Comparison of ENCODE assay signal across 27 cellular contexts in genomic region chr4:182093947-182094346, GRCh38.
DNase-seq lines count a peak whose midpoint lies in the region; FAIRE-seq and TF ChIP-seq lines count a peak whose summit lies in the region.
"Had no signal": no experiment of that assay in that cellular context is flagged by ENCODE, and none has a peak within 500 bp of the region (broad histone marks: within the 10 kb centered on the region; RNA-seq: fewer than 3 reads in every experiment).

No MANE protein-coding gene starts in this region.

- H3K9me3 ChIP-seq in astrocyte (ENCODE audit: insufficient read depth, low read depth, low read length) (no peaks in the 10 kb centered on the region), endodermal cell (ENCODE audit: control insufficient read depth, low read length) (no peaks in the 10 kb centered on the region), prostate gland (no peaks in the 10 kb centered on the region)
- H3K9me3 ChIP-seq: HAP-1 had no signal

- FAIRE-seq in astrocyte (lab: Jason Lieb, UNC), result no peak
- FAIRE-seq: A204.1, G401.6, HepG2 had no signal

- H2AFZ ChIP-seq in astrocyte (ENCODE audit: low read depth, low read length), result peak overlapping the region; percentile 69
- H2AFZ ChIP-seq: PC-9 had no signal

- no peaks in the 10 kb centered on the region for H4K20me1 ChIP-seq in astrocyte (ENCODE audit: insufficient read depth, low read length)
- H4K20me1 ChIP-seq: BLaER1 had no signal

- H3K27me3 Mint-ChIP-seq in astrocyte (ENCODE audit: low read depth, unreplicated experiment) (no peaks in the 10 kb centered on the region), endodermal cell (ENCODE audit: insufficient read depth) (no peaks in the 10 kb centered on the region)
- H3K27me3 Mint-ChIP-seq in activated T-helper 2 cell treated with anti-CD3 and anti-CD28 coated beads, Interferon-gamma antibody, Interleukin-2, Interleukin-4, amounts not matched to agents 10 μg/mL and 5 μg/mL and 100 μg/mL, durations not matched to agents 14 hours and 24 hours and 36 hours (ENCODE audit: low read depth), result no peaks in the 10 kb centered on the region
- H3K27me3 Mint-ChIP-seq: CD4-positive, CD25-positive, alpha-beta regulatory T cell had no signal

- H3K4me3 Mint-ChIP-seq in astrocyte (ENCODE audit: unreplicated experiment) (no peak overlapping the region), endodermal cell (no peak overlapping the region)
- H3K4me3 Mint-ChIP-seq in activated T-helper 2 cell treated with anti-CD3 and anti-CD28 coated beads, Interferon-gamma antibody, Interleukin-2, Interleukin-4, amounts not matched to agents 10 μg/mL and 5 μg/mL and 100 μg/mL, durations not matched to agents 14 hours and 24 hours and 36 hours (ENCODE audit: low read depth), result no peak overlapping the region
- H3K4me3 Mint-ChIP-seq: CD4-positive, CD25-positive, alpha-beta regulatory T cell; HFFc6 had no signal

- intact Hi-C loops in prostate gland (cut with DNase I), result no loop called here
- intact Hi-C loops in activated T-helper 2 cell treated with anti-CD3 and anti-CD28 coated beads, Interferon-gamma antibody, Interleukin-2, Interleukin-4, amounts not matched to agents 10 μg/mL and 5 μg/mL and 100 μg/mL, durations not matched to agents 14 hours and 24 hours and 36 hours (cut with micrococcal nuclease), result no loop called here

- H3K9ac ChIP-seq in astrocyte (ENCODE audit: low read length) (no peak overlapping the region), endodermal cell (ENCODE audit: extremely low read depth, low read length, poor library complexity, severe bottlenecking) (no peak overlapping the region)
- H3K9ac ChIP-seq: BLaER1 had no signal

- H3K79me2 ChIP-seq in astrocyte (ENCODE audit: insufficient read depth, low read length), result no peaks in the 10 kb centered on the region

- DNase-seq in M059J (ENCODE audit: low read depth) (peak; percentile 56), astrocyte (ENCODE audit: low read depth) (no peak), endodermal cell (no peak), NCI-H82 (lab: John Stamatoyannopoulos, UW) (no peak), NCI-H524 (lab: John Stamatoyannopoulos, UW) (no peak), prostate gland (ENCODE audit: low spot score) (no peak)
- DNase-seq in activated T-helper 2 cell treated with anti-CD3 and anti-CD28 coated beads, Interferon-gamma antibody, Interleukin-2, Interleukin-4, amounts not matched to agents 10 μg/mL and 5 μg/mL and 100 μg/mL, durations not matched to agents 14 hours and 24 hours and 36 hours (ENCODE audit: low spot score), result no peak
- DNase-seq: CD4-positive, CD25-positive, alpha-beta regulatory T cell; DMS53; HFFc6; Karpas-422; NCI-H1092 treated with DMSO at 0.1 percent for 48 hours; NCI-H1436 treated with DMSO at 0.1 percent for 48 hours; NCI-H187 treated with DMSO at 0.1 percent for 48 hours; NCI-H2171 treated with DMSO at 0.1 percent for 48 hours; NCI-H345; NCI-H510A treated with DMSO at 0.1 percent for 48 hours; NCI-H748 treated with DMSO at 0.1 percent for 48 hours; PC-9; Right ventricle myocardium superior; RPMI8226 had no signal

- H3K9me3 Mint-ChIP-seq in astrocyte (ENCODE audit: unreplicated experiment) (no peaks in the 10 kb centered on the region), endodermal cell (no peaks in the 10 kb centered on the region)
- H3K9me3 Mint-ChIP-seq in activated T-helper 2 cell treated with anti-CD3 and anti-CD28 coated beads, Interferon-gamma antibody, Interleukin-2, Interleukin-4, amounts not matched to agents 10 μg/mL and 5 μg/mL and 100 μg/mL, durations not matched to agents 14 hours and 24 hours and 36 hours, result peaks cover 12% of the 10 kb centered on the region
- H3K9me3 Mint-ChIP-seq: HFFc6 had no signal

- H3K4me1 ChIP-seq in astrocyte (ENCODE audit: insufficient read depth, low read length) (peaks cover 16% of the 10 kb centered on the region), endodermal cell (ENCODE audit: control insufficient read depth, insufficient read depth, low read length) (peaks cover 11% of the 10 kb centered on the region), prostate gland (replicated peaks) (no peaks in the 10 kb centered on the region)
- H3K4me1 ChIP-seq: BLaER1, HAP-1 had no signal

- no peaks in the 10 kb centered on the region for H3K36me3 Mint-ChIP-seq in astrocyte (ENCODE audit: low read depth, unreplicated experiment)
- no peaks in the 10 kb centered on the region for H3K36me3 Mint-ChIP-seq in endodermal cell (ENCODE audit: low read depth)
- H3K36me3 Mint-ChIP-seq in activated T-helper 2 cell treated with anti-CD3 and anti-CD28 coated beads, Interferon-gamma antibody, Interleukin-2, Interleukin-4, amounts not matched to agents 10 μg/mL and 5 μg/mL and 100 μg/mL, durations not matched to agents 14 hours and 24 hours and 36 hours (ENCODE audit: low read depth), result no peaks in the 10 kb centered on the region
- H3K36me3 Mint-ChIP-seq: CD4-positive, CD25-positive, alpha-beta regulatory T cell had no signal

- H3K27ac ChIP-seq in astrocyte (ENCODE audit: low read depth, low read length) (peak overlapping the region; percentile 59), endodermal cell (ENCODE audit: low read depth, low read length) (no peak overlapping the region), prostate gland (no peak overlapping the region)
- H3K27ac ChIP-seq: BLaER1, PC-9, SK-N-MC had no signal

- H3K27ac Mint-ChIP-seq in astrocyte (ENCODE audit: unreplicated experiment) (peak overlapping the region; percentile 98), endodermal cell (no peak overlapping the region)
- H3K27ac Mint-ChIP-seq in activated T-helper 2 cell treated with anti-CD3 and anti-CD28 coated beads, Interferon-gamma antibody, Interleukin-2, Interleukin-4, amounts not matched to agents 10 μg/mL and 5 μg/mL and 100 μg/mL, durations not matched to agents 14 hours and 24 hours and 36 hours, result no peak overlapping the region
- H3K27ac Mint-ChIP-seq: HFFc6 had no signal

- no peak overlapping the region for H3K4me3 ChIP-seq in astrocyte (ENCODE audit: insufficient read depth, low read depth, low read length)
- no peak overlapping the region for H3K4me3 ChIP-seq in endodermal cell (ENCODE audit: low read length)
- H3K4me3 ChIP-seq in prostate gland, result no peak overlapping the region
- H3K4me3 ChIP-seq: BLaER1, HAP-1, PC-9, SK-N-MC had no signal

- TF ChIP-seq CTCF in astrocyte (IDR thresholded peaks at IDR 0.05; ENCODE audit: insufficient read depth, low read depth, low read length) (no peak), endodermal cell (conservative IDR thresholded peaks at IDR 0.05) (peak; percentile 23), prostate gland (IDR thresholded peaks at IDR 0.05) (no peak)

- WGBS in endodermal cell (ENCODE audit: insufficient coverage in 1 of 2, insufficient read length in 1 of 2), 2 experiments, result 86 to 92% methylated on average over 3 to 4 of the region's 4 CpGs
- WGBS in prostate gland, result 82% methylated on average over 4 of the region's 4 CpGs

- TF ChIP-seq POLR2A in prostate gland (IDR thresholded peaks at IDR 0.05), result no peak

- no peak overlapping the region for H3K4me2 ChIP-seq in astrocyte (ENCODE audit: low read length)
- H3K4me2 ChIP-seq: BLaER1, PC-9 had no signal

- no peaks in the 10 kb centered on the region for H3K36me3 ChIP-seq in astrocyte (ENCODE audit: insufficient read depth, low read length)
- H3K36me3 ChIP-seq in endodermal cell (ENCODE audit: control insufficient read depth, insufficient read depth, low read length), result no peaks in the 10 kb centered on the region
- H3K36me3 ChIP-seq in prostate gland, result no peaks in the 10 kb centered on the region
- H3K36me3 ChIP-seq: BLaER1, HAP-1 had no signal

- H3K27me3 ChIP-seq in astrocyte (ENCODE audit: insufficient read depth, low read length) (no peaks in the 10 kb centered on the region), endodermal cell (ENCODE audit: control insufficient read depth, insufficient read depth, low read length, poor library complexity, severe bottlenecking) (no peaks in the 10 kb centered on the region), prostate gland (replicated peaks; ENCODE audit: insufficient read depth) (no peaks in the 10 kb centered on the region)
- H3K27me3 ChIP-seq: BLaER1 had no signal

- H3K4me1 Mint-ChIP-seq in astrocyte (ENCODE audit: low read depth, unreplicated experiment) (peaks cover 22% of the 10 kb centered on the region), endodermal cell (peaks cover 27% of the 10 kb centered on the region)
- H3K4me1 Mint-ChIP-seq in activated T-helper 2 cell treated with anti-CD3 and anti-CD28 coated beads, Interferon-gamma antibody, Interleukin-2, Interleukin-4, amounts not matched to agents 10 μg/mL and 5 μg/mL and 100 μg/mL, durations not matched to agents 14 hours and 24 hours and 36 hours (ENCODE audit: low read depth), result no peaks in the 10 kb centered on the region
- H3K4me1 Mint-ChIP-seq: CD4-positive, CD25-positive, alpha-beta regulatory T cell had no signal
